Comparison of ENCODE assay signal across 10 cellular contexts in genomic region chr4:81473664-81474265, GRCh38. TPM values are rescaled to one million over a fixed set of nuclear protein-coding genes. Genes with fewer than 3 reads are reported as not detected.
DNase-seq lines count a peak whose midpoint lies in the region; ATAC-seq, FAIRE-seq and TF ChIP-seq lines count a peak whose summit lies in the region.
"Not testable (repeated sequence)": the region's sequence is repeated elsewhere in the genome, so short reads cannot be mapped to it uniquely, and the experiment has no call there.
"Had no signal": no experiment of that assay in that cellular context is flagged by ENCODE, and none has a peak within 500 bp of the region (broad histone marks: within the 10 kb centered on the region; RNA-seq: fewer than 3 reads in every experiment).

No MANE protein-coding gene starts in this region.

- DNase-seq in GM23338 (ENCODE audit: low spot score) (peak; percentile 48), NCI-H2029 (lab: John Stamatoyannopoulos, UW) (peak; percentile 64), bronchial epithelial cell (ENCODE audit: low read depth) (peak; percentile 86), fibroblast of gingiva (ENCODE audit: low read depth) (peak; percentile 28), HepG2 (ENCODE audit: low spot score) (peak; percentile 3)
- not testable (repeated sequence) for DNase-seq in RWPE2 (ENCODE audit: low spot score)

- H3K36me3 ChIP-seq in BLaER1 treated with 17β-estradiol and CSF1 and Interleukin-3, amounts not matched to agents 10 nM and 100 nM; GM23338 (ENCODE audit: insufficient read depth); RWPE2 (ENCODE audit: low read depth); bronchial epithelial cell (ENCODE audit: control insufficient read depth, insufficient read depth, low read length); HepG2 (replicated peaks in 1 of 2; ENCODE audit: control insufficient read depth in 1 of 2, insufficient read depth in 2 of 2, low read length in 2 of 2); parathyroid adenoma (ENCODE audit: control insufficient read depth, insufficient read depth, low read length): not testable (repeated sequence)

- not testable (repeated sequence) for H3K27ac Mint-ChIP-seq in GM23338

- H3K27ac ChIP-seq in BLaER1 treated with 17β-estradiol and CSF1 and Interleukin-3, amounts not matched to agents 10 nM and 100 nM: peak overlapping the region in 9 of 11 experiments; percentile 80 to 99 (median 90); a peak in 15 of 22 replicates
- not testable (repeated sequence) for H3K27ac ChIP-seq in GM23338 (ENCODE audit: low read depth); RWPE2 (ENCODE audit: poor library complexity, severe bottlenecking); HepG2 (ENCODE audit: extremely low read length, insufficient read depth, low read length); parathyroid adenoma

- peaks cover 0 to 25% (median 8%) of the 10 kb centered on the region in 11 experiments; a peak in 10 of 22 replicates for H4K20me1 ChIP-seq in BLaER1 treated with 17β-estradiol and CSF1 and Interleukin-3, amounts not matched to agents 10 nM and 100 nM
- H4K20me1 ChIP-seq in GM23338 (replicated peaks; ENCODE audit: insufficient read depth); HepG2 (ENCODE audit: insufficient read depth, low read length): not testable (repeated sequence)

- TF ChIP-seq RAD21 in HepG2 (CRISPR knock-in tag; IDR thresholded peaks at IDR 0.05): not testable (repeated sequence)

- TF ChIP-seq CTCF in GM23338 (conservative IDR thresholded peaks at IDR 0.05; ENCODE audit: low read depth in 2 of 2); RWPE2 (IDR thresholded peaks at IDR 0.05; ENCODE audit: poor library complexity, severe bottlenecking); bronchial epithelial cell (IDR thresholded peaks at IDR 0.05; ENCODE audit: insufficient read depth, low read length, severe bottlenecking); HepG2 (CRISPR knock-in tag; IDR thresholded peaks at IDR 0.05); parathyroid adenoma (IDR thresholded peaks at IDR 0.05): not testable (repeated sequence)

- not testable (repeated sequence) for TF ChIP-seq POLR2A in HepG2 (IDR thresholded peaks at IDR 0.05; ENCODE audit: insufficient read depth in 1 of 2, low read depth in 2 of 2, low read length in 2 of 2)

- not testable (repeated sequence) for H3K79me2 ChIP-seq in GM23338 (replicated peaks; ENCODE audit: insufficient read depth); HepG2 (ENCODE audit: insufficient read depth, low read length); parathyroid adenoma

- peaks cover 20% of the 10 kb centered on the region for H3K4me1 Mint-ChIP-seq in GM23338

- peaks cover 0 to 16% (median 11%) of the 10 kb centered on the region in 11 experiments; a peak in 14 of 22 replicates for H3K9me3 ChIP-seq in BLaER1 treated with 17β-estradiol and CSF1 and Interleukin-3, amounts not matched to agents 10 nM and 100 nM (replicated peaks in 1 of 11)
- H3K9me3 ChIP-seq in RWPE2 (ENCODE audit: severe bottlenecking); HepG2 (ENCODE audit: low read length); parathyroid adenoma (ENCODE audit: control insufficient read depth, low read length): not testable (repeated sequence)

- not testable (repeated sequence) for FAIRE-seq in bronchial epithelial cell (lab: Jason Lieb, UNC); HepG2 (lab: Jason Lieb, UNC)

- not testable (repeated sequence) for H3K27me3 ChIP-seq in BLaER1 treated with 17β-estradiol and CSF1 and Interleukin-3, amounts not matched to agents 10 nM and 100 nM; bronchial epithelial cell (ENCODE audit: control insufficient read depth, insufficient read depth, low read length); parathyroid adenoma (ENCODE audit: control insufficient read depth, insufficient read depth, low read length)
- H3K27me3 ChIP-seq in GM23338 (ENCODE audit: insufficient read depth) (peaks cover 24% of the 10 kb centered on the region), RWPE2 (ENCODE audit: insufficient read depth, poor library complexity, severe bottlenecking) (peaks cover 23% of the 10 kb centered on the region), HepG2 (ENCODE audit: control insufficient read depth in 1 of 2, insufficient read depth in 2 of 2, low read length in 2 of 2) (peaks cover 4 to 18% of the 10 kb centered on the region in 2 experiments)

- H3K27me3 Mint-ChIP-seq in GM23338 (ENCODE audit: insufficient read depth, low read depth, poor library complexity): peaks cover 19% of the 10 kb centered on the region

- POLR2A ChIA-PET in HepG2 (lab: Yijun Ruan, JAX): not testable (repeated sequence)

- 70% methylated on average over 8 of the region's 13 CpGs for WGBS in HepG2 (ENCODE audit: low lambda C conversion rate)

- peak overlapping the region; percentile 59 for H2AFZ ChIP-seq in GM23338
- H2AFZ ChIP-seq in HepG2 (ENCODE audit: low read length): not testable (repeated sequence)
- peak overlapping the region; percentile 46 for H2AFZ ChIP-seq in parathyroid adenoma

- ATAC-seq in GM23338, HepG2: not testable (repeated sequence)
- peak; percentile 18; the same call in 1 of the 3 replicates for ATAC-seq in RWPE2 (ENCODE audit: low read depth)

- not testable (repeated sequence) for H3K4me3 ChIP-seq in BLaER1 treated with 17β-estradiol and CSF1 and Interleukin-3, amounts not matched to agents 10 nM and 100 nM; GM23338; RWPE2 (ENCODE audit: severe bottlenecking); bronchial epithelial cell (ENCODE audit: low read depth, low read length); HepG2 (replicated peaks in 1 of 3; ENCODE audit: insufficient read depth in 1 of 3, low read depth in 2 of 3, low read length in 3 of 3); parathyroid adenoma (ENCODE audit: low read depth, low read length)

- not testable (repeated sequence) for H3K9me3 Mint-ChIP-seq in GM23338

- H3K9ac ChIP-seq in BLaER1 treated with 17β-estradiol and CSF1 and Interleukin-3, amounts not matched to agents 10 nM and 100 nM: peak overlapping the region in 2 of 11 experiments; percentile 17 to 100; a peak in 2 of 22 replicates
- not testable (repeated sequence) for H3K9ac ChIP-seq in HepG2 (ENCODE audit: insufficient read depth, low read depth, low read length); parathyroid adenoma

- TF ChIP-seq EP300 in HepG2 (IDR thresholded peaks at IDR 0.05; ENCODE audit: low read depth in 2 of 2, low read length in 2 of 2); HepG2 (CRISPR knock-in tag; IDR thresholded peaks at IDR 0.05; ENCODE audit: borderline replicate concordance): not testable (repeated sequence)

- not testable (repeated sequence) for H3K9me2 ChIP-seq in GM23338 (ENCODE audit: insufficient read depth)

- peak overlapping the region in 10 of 11 experiments; percentile 80 to 97 (median 92); a peak in 17 of 22 replicates for H3K4me2 ChIP-seq in BLaER1 treated with 17β-estradiol and CSF1 and Interleukin-3, amounts not matched to agents 10 nM and 100 nM
- H3K4me2 ChIP-seq in GM23338: peak overlapping the region; percentile 48; the same call in 1 of the 2 replicates
- not testable (repeated sequence) for H3K4me2 ChIP-seq in HepG2 (ENCODE audit: low read depth, low read length); parathyroid adenoma (ENCODE audit: low read length)

- H3K4me1 ChIP-seq in BLaER1 treated with 17β-estradiol and CSF1 and Interleukin-3, amounts not matched to agents 10 nM and 100 nM: peaks cover 31 to 42% (median 38%) of the 10 kb centered on the region in 10 experiments
- peaks cover 25% of the 10 kb centered on the region for H3K4me1 ChIP-seq in GM23338 (ENCODE audit: insufficient read depth)
- H3K4me1 ChIP-seq in RWPE2 (ENCODE audit: insufficient read depth, poor library complexity, severe bottlenecking); parathyroid adenoma: not testable (repeated sequence)
- H3K4me1 ChIP-seq in HepG2 (ENCODE audit: insufficient read depth, low read length): peaks cover 18% of the 10 kb centered on the region

- not testable (repeated sequence) for H3K36me3 Mint-ChIP-seq in GM23338 (ENCODE audit: low read depth)

- H3F3A ChIP-seq in GM23338 (replicated peaks; ENCODE audit: low read depth): not testable (repeated sequence)

- not testable (repeated sequence) for H3K4me3 Mint-ChIP-seq in GM23338

- intact Hi-C loops in HepG2 (cut with micrococcal nuclease; ENCODE audit: unreplicated experiment): not testable (repeated sequence)

- in situ Hi-C loops in HepG2 (cut with HindIII; ENCODE audit: extremely low pct_ligation_motif_present, low pct_unique_long_range_greater_than_20kb): loop anchor here (5.0 kb wide), 1 partner anchor 369 kb away; no protein-coding TSS in a partner anchor

- CTCF ChIA-PET in HepG2 (lab: Yijun Ruan, JAX; ENCODE audit: low intra/inter-chr PET ratio, low total read pairs): not testable (repeated sequence)

- not testable (repeated sequence) for BruUV-seq in HepG2 (replicated peaks; lab: Mats Ljungman, UMichigan)

RNA-seq across cellular contexts. Expression of gene RASGEF1B, which starts 2.1 kb away (rescaled TPM):
- total RNA-seq in GM23338 (2014; rRNA removed; shearing (Covaris generic)): 2.8 and 5.3 TPM in 2 replicates
- polyA plus RNA-seq in GM23338 (2016; fragmentation: Nextera tagmentation; extraction: Ambion mirVana): 5.2 and 5.6 TPM in 2 replicates
- 2.6 and 6.8 TPM in 2 replicates for total RNA-seq in bronchial epithelial cell
- 0.04 TPM in 1 of 2 replicates, not detected in the other for total RNA-seq in HepG2 (2016; rRNA removed; fragmentation: Illumina TruSeq; extraction: Trizol)
- not detected in 2 replicates for total RNA-seq in HepG2 (2016; cell fraction: cytosol; rRNA removed; fragmentation: Illumina TruSeq; extraction: Trizol; ENCODE audit: low read depth)
- total RNA-seq in HepG2 (2016; cell fraction: insoluble cytoplasmic fraction; rRNA removed; fragmentation: Illumina TruSeq; extraction: Trizol): not detected in 2 replicates
- total RNA-seq in HepG2 (2016; cell fraction: membrane; rRNA removed; fragmentation: Illumina TruSeq; extraction: Trizol): not detected in 2 replicates
- not detected in 2 replicates for total RNA-seq in HepG2 (2016; cell fraction: nucleus; rRNA removed; fragmentation: Illumina TruSeq; extraction: Trizol)
- polyA plus RNA-seq in HepG2 (2011; rRNA removed): 0.04 and 0.05 TPM in 2 replicates
- polyA plus RNA-seq in HepG2 (2011; cell fraction: cytosol; rRNA removed): 0.03 TPM in 1 of 2 replicates, not detected in the other
- polyA plus RNA-seq in HepG2 (2011; cell fraction: nucleus; rRNA removed): not detected in 2 replicates
- polyA plus RNA-seq in HepG2 (2012): not detected in 2 replicates
- not detected in 2 replicates for polyA plus RNA-seq in HepG2 (2016; cell fraction: cytosol; fragmentation: Illumina TruSeq; extraction: Trizol; ENCODE audit: low read depth)
- not detected in 2 replicates for polyA plus RNA-seq in HepG2 (2016; cell fraction: insoluble cytoplasmic fraction; fragmentation: Illumina TruSeq; extraction: Trizol; ENCODE audit: low read depth)
- not detected in 2 replicates for polyA plus RNA-seq in HepG2 (2016; cell fraction: membrane; fragmentation: Illumina TruSeq; extraction: Trizol; ENCODE audit: low read depth)
- not detected in 2 replicates for polyA plus RNA-seq in HepG2 (2016; cell fraction: nucleus; fragmentation: Illumina TruSeq; extraction: Trizol; ENCODE audit: insufficient read depth, low read depth)
- polyA minus RNA-seq in HepG2 (2011; rRNA and poly(A)+ RNA removed; ENCODE audit: low replicate concordance): 0.84 TPM in 1 of 2 replicates, not detected in the other
- polyA minus RNA-seq in HepG2 (2011; cell fraction: cytosol; rRNA and poly(A)+ RNA removed): not detected in 2 replicates
- polyA minus RNA-seq in HepG2 (2011; cell fraction: nucleus; rRNA and poly(A)+ RNA removed): 0.12 and 0.26 TPM in 2 replicates
- total RNA-seq: A172, RPMI7951 had no signal
